Comparison of ENCODE assay signal across 6 cellular contexts in the genomic region with DNA sequence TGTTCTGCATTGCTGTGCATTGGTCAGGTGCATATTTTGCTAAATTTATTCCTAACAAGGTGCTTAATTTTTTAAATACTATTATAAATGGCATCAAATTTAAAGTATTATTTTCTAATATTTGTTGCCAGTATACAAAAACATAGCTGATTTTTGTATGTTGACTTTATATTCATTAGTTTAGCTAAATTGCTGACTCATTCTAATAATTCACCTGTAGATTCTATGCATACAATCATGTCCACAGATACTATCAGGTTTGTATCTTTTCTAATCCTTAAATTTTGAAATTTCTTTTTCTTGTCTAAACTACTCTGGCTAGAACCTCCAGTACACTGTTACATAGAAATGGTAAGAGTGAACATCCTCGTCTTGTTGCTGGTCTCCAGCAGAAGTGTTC.
"Had no signal": no experiment of that assay in that cellular context is flagged by ENCODE, and none has a peak within 500 bp of the region (broad histone marks: within the 10 kb centered on the region; RNA-seq: fewer than 3 reads in every experiment).

No MANE protein-coding gene starts in this region.

- FAIRE-seq: HTR-8/SVneo had no signal

- DNase-seq: Karpas-422, KBM-7, KG1 had no signal

- H3K4me2 ChIP-seq: KMS-11 had no signal

- H3K9ac ChIP-seq: KMS-11 had no signal

- H3K27ac ChIP-seq: HL-60, KMS-11 had no signal
